ENCODE assay signal across 20 cellular contexts in genomic region chr9:91935805-91936204, GRCh38. TPM values are rescaled to one million over a fixed set of nuclear protein-coding genes. Genes with fewer than 3 reads are reported as not detected.
DNase-seq lines count a peak whose midpoint lies in the region; ATAC-seq and TF ChIP-seq lines count a peak whose summit lies in the region.
"Had no signal": no experiment of that assay in that cellular context is flagged by ENCODE, and none has a peak within 500 bp of the region (broad histone marks: within the 10 kb centered on the region; RNA-seq: fewer than 3 reads in every experiment).

No MANE protein-coding gene starts in this region.

- H3K27me3 Mint-ChIP-seq in chondrocyte (ENCODE audit: low read depth) (no peaks in the 10 kb centered on the region), osteocyte (ENCODE audit: unreplicated experiment) (no peaks in the 10 kb centered on the region), type B pancreatic cell (peaks cover 4% of the 10 kb centered on the region)

- no peak overlapping the region for H3K27ac ChIP-seq in caudate nucleus (ENCODE audit: low read depth, low read length)
- H3K27ac ChIP-seq: BLaER1, RWPE1 had no signal

- H3K36me3 Mint-ChIP-seq in chondrocyte (ENCODE audit: low read depth) (peaks cover 8% of the 10 kb centered on the region), osteocyte (ENCODE audit: unreplicated experiment) (peaks cover 11% of the 10 kb centered on the region), type B pancreatic cell (peaks cover 19% of the 10 kb centered on the region)

- TF ChIP-seq CTCF in chondrocyte (IDR thresholded peaks at IDR 0.05): no peak
- no peak for TF ChIP-seq CTCF in osteocyte (IDR thresholded peaks at IDR 0.05)
- TF ChIP-seq CTCF in type B pancreatic cell (conservative IDR thresholded peaks at IDR 0.05): no peak

- no peak for ATAC-seq in HG03108 (IDR thresholded peaks at IDR 0.05; ENCODE audit: unreplicated experiment)

- H3K27ac Mint-ChIP-seq in chondrocyte (ENCODE audit: unreplicated experiment) (peak overlapping the region; percentile 41), osteocyte (ENCODE audit: unreplicated experiment) (peak overlapping the region; percentile 82), type B pancreatic cell (no peak overlapping the region)

- peaks cover 20% of the 10 kb centered on the region for H3K9me3 Mint-ChIP-seq in chondrocyte (ENCODE audit: low read depth)
- peaks cover 12% of the 10 kb centered on the region for H3K9me3 Mint-ChIP-seq in osteocyte (ENCODE audit: unreplicated experiment)
- H3K9me3 Mint-ChIP-seq in type B pancreatic cell: peaks cover 10% of the 10 kb centered on the region

- no peak overlapping the region for H3K4me3 Mint-ChIP-seq in chondrocyte (ENCODE audit: unreplicated experiment)
- no peak overlapping the region for H3K4me3 Mint-ChIP-seq in osteocyte (ENCODE audit: unreplicated experiment)
- peak overlapping the region; percentile 51 for H3K4me3 Mint-ChIP-seq in type B pancreatic cell
- H3K4me3 Mint-ChIP-seq: CD8-positive, alpha-beta memory T cell had no signal

- DNase-seq in chondrocyte (ENCODE audit: low spot score): no peak
- peak; percentile 47 for DNase-seq in islet precursor cell
- no peak for DNase-seq in osteocyte (ENCODE audit: extremely low spot score, unreplicated experiment)
- DNase-seq in type B pancreatic cell (ENCODE audit: extremely low spot score, unreplicated experiment): no peak
- no peak for DNase-seq in caudate nucleus (lab: John Stamatoyannopoulos, UW)
- DNase-seq in A172 (ENCODE audit: low spot score): no peak
- DNase-seq: CD8-positive, alpha-beta memory T cell; DND-41; GDM1; HCEC 1CT; NCI-H1436 treated with DMSO at 0.1 percent for 48 hours; NCI-H2081; NCI-H2227 treated with DMSO at 0.1 percent for 48 hours; NCI-H526 treated with DMSO at 0.1 percent for 48 hours; NK-92 treated with Interleukin-12 subunit alpha and Interleukin-12 subunit beta, amount 100 ng/mL, for 24 hours; OCI-M1 had no signal

- H3K4me1 Mint-ChIP-seq in chondrocyte (ENCODE audit: low read depth): peaks cover 53% of the 10 kb centered on the region
- peaks cover 70% of the 10 kb centered on the region for H3K4me1 Mint-ChIP-seq in osteocyte (ENCODE audit: unreplicated experiment)
- H3K4me1 Mint-ChIP-seq in type B pancreatic cell (ENCODE audit: unreplicated experiment): peaks cover 47% of the 10 kb centered on the region

RNA-seq across cellular contexts. Expression of gene ROR2, which starts 14.2 kb away (rescaled TPM):
- total RNA-seq in chondrocyte (16.0 to 19.4 TPM (median 18.6 TPM) in 3 replicates), osteocyte (43.0 and 48.2 TPM in 2 replicates), type B pancreatic cell (ENCODE audit: low replicate concordance) (7.4 and 48.9 TPM in 2 replicates)
- total RNA-seq in A172 (2014; rRNA removed; shearing (Covaris generic)): 0.36 TPM in 1 of 2 replicates, not detected in the other
- total RNA-seq: CD8-positive, alpha-beta memory T cell; HT-29 had no signal
